ENCODE assay signal across 15 cellular contexts in the genomic region with DNA sequence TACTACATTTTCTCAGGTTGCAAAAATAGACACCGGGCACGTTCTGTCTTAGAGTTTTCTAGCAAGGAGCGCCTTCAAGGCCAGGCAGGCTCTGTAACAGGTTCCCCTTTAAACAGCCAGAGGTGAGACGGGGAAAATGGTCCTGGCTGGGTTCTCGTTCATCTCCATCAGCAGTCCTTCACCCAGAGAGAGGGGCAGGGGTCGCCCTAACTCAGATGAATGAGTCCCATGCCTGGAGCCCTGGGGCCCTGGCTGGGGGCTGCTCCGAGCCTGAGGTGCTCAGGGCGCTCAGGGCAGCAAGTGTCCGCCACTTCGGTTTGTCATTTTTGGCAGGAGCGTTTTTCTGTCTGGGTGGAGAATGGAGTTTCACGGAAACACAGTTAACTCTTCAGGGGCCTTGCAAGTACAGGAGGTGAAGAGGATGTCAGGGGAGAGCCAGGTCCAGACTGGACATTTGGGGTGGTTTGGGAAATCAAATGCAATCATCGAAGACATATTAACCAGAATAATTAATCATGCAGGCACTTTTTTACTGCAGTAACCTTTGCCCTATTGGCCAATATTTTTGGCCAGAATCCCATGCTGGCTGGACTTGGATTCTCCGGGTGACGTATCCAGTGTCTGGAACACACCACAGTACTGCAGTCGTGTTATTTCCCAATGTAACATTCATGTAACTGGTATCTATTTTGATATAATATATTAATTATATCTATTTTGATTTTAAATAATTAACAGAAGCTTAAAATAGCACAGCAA. TPM values are rescaled to one million over a fixed set of nuclear protein-coding genes. Genes with fewer than 3 reads are reported as not detected.
DNase-seq lines count a peak whose midpoint lies in the region; TF ChIP-seq lines count a peak whose summit lies in the region.
"Had no signal": no experiment of that assay in that cellular context is flagged by ENCODE, and none has a peak within 500 bp of the region (broad histone marks: within the 10 kb centered on the region; RNA-seq: fewer than 3 reads in every experiment).

No MANE protein-coding gene starts in this region.

- no peak overlapping the region for H3K27ac ChIP-seq in HUES6 (ENCODE audit: low read depth, low read length)
- H3K27ac ChIP-seq in coronary artery = no peak overlapping the region
- no peak overlapping the region for H3K27ac ChIP-seq in esophagus squamous epithelium
- H3K27ac ChIP-seq: SK-N-MC, thoracic aorta had no signal

- intact Hi-C loops in esophagus squamous epithelium (cut with DNase I) = no loop called here

- CTCF ChIA-PET in activated naive CD4-positive, alpha-beta T cell treated with anti-CD3 and anti-CD28 coated beads, Interleukin-2, amount 10 ng/mL, durations not matched to agents 7 days and 5 days (lab: Charles Lee) = no interaction called here

- no peak for TF ChIP-seq CTCF in coronary artery (IDR thresholded peaks at IDR 0.05)
- TF ChIP-seq CTCF in esophagus squamous epithelium (IDR thresholded peaks at IDR 0.05) = no peak

- TF ChIP-seq POLR2A in esophagus squamous epithelium (IDR thresholded peaks at IDR 0.05) = no peak

- peak overlapping the region; percentile 71; the same call in 1 of the 2 replicates for H3K4me3 ChIP-seq in HUES6 (ENCODE audit: low read depth, low read length)
- peak overlapping the region; percentile 0 for H3K4me3 ChIP-seq in coronary artery
- H3K4me3 ChIP-seq in skeletal muscle cell (ENCODE audit: low read depth, low read length) = no peak overlapping the region
- H3K4me3 ChIP-seq in esophagus squamous epithelium = no peak overlapping the region
- H3K4me3 ChIP-seq: SK-N-MC had no signal

- peaks cover 10% of the 10 kb centered on the region for H3K4me1 ChIP-seq in HUES6 (ENCODE audit: control insufficient read depth, insufficient read depth, low read length)
- peaks cover 15 to 49% (median 32%) of the 10 kb centered on the region in 3 donors for H3K4me1 ChIP-seq in esophagus squamous epithelium

- H3K27ac Mint-ChIP-seq in immature natural killer cell = no peak overlapping the region
- no peak overlapping the region for H3K27ac Mint-ChIP-seq in activated naive CD4-positive, alpha-beta T cell treated with anti-CD3 and anti-CD28 coated beads, Interleukin-2, amount 10 ng/mL, durations not matched to agents 7 days and 5 days

- H3K36me3 ChIP-seq in HUES6 (ENCODE audit: control insufficient read depth, insufficient read depth, low read length) (no peaks in the 10 kb centered on the region), esophagus squamous epithelium (no peaks in the 10 kb centered on the region)
- H3K36me3 ChIP-seq: heart right ventricle, thoracic aorta had no signal

- H3K4me1 Mint-ChIP-seq in immature natural killer cell = peaks cover 13 to 30% of the 10 kb centered on the region in 2 donors
- H3K4me1 Mint-ChIP-seq in activated naive CD4-positive, alpha-beta T cell treated with anti-CD3 and anti-CD28 coated beads, Interleukin-2, amount 10 ng/mL, durations not matched to agents 7 days and 5 days = peaks cover 15% of the 10 kb centered on the region

- peaks cover 86% of the 10 kb centered on the region for H3K27me3 ChIP-seq in HUES6 (ENCODE audit: control insufficient read depth, insufficient read depth, low read length)
- H3K27me3 ChIP-seq in esophagus squamous epithelium = peaks cover 13 to 100% (median 31%) of the 10 kb centered on the region in 4 donors

- no peak overlapping the region for H3K9ac ChIP-seq in HUES6 (ENCODE audit: low read length)

- H3K9me3 Mint-ChIP-seq in immature natural killer cell = peaks cover 0 to 1% (median 0%) of the 10 kb centered on the region in 6 donors
- H3K9me3 Mint-ChIP-seq in activated naive CD4-positive, alpha-beta T cell treated with anti-CD3 and anti-CD28 coated beads, Interleukin-2, amount 10 ng/mL, durations not matched to agents 7 days and 5 days = no peaks in the 10 kb centered on the region

- H3K9me3 ChIP-seq in HUES6 (ENCODE audit: control insufficient read depth, insufficient read depth, low read depth, low read length) (no peaks in the 10 kb centered on the region), esophagus squamous epithelium (no peaks in the 10 kb centered on the region)
- H3K9me3 ChIP-seq: heart right ventricle, thoracic aorta had no signal

- DNase-seq in coronary artery (ENCODE audit: low spot score) = no peak
- DNase-seq in immature natural killer cell = no peak
- DNase-seq in skeletal muscle cell (ENCODE audit: low read depth) = peak; percentile 52
- no peak for DNase-seq in AG08395 (ENCODE audit: low spot score)
- no peak for DNase-seq in activated naive CD4-positive, alpha-beta T cell treated with anti-CD3 and anti-CD28 coated beads, Interleukin-2, amount 10 ng/mL, durations not matched to agents 7 days and 5 days
- no peak for DNase-seq in NCI-H1417 treated with DMSO at 0.1 percent for 48 hours (lab: John Stamatoyannopoulos, UW)
- DNase-seq in esophagus squamous epithelium (lab: John Stamatoyannopoulos, UW) = no peak
- DNase-seq: Calu3, cortex of kidney, NCI-H187 had no signal

- peaks cover 12 to 24% (median 17%) of the 10 kb centered on the region in 3 donors for H3K27me3 Mint-ChIP-seq in immature natural killer cell (ENCODE audit: low read depth in 3 of 3)
- peaks cover 96% of the 10 kb centered on the region for H3K27me3 Mint-ChIP-seq in activated naive CD4-positive, alpha-beta T cell treated with anti-CD3 and anti-CD28 coated beads, Interleukin-2, amount 10 ng/mL, durations not matched to agents 7 days and 5 days

- 18 to 26% methylated on average over 10 to 11 of the region's 16 CpGs for WGBS in esophagus squamous epithelium, 2 donors

- H3K4me3 Mint-ChIP-seq in immature natural killer cell = peak overlapping the region in 3 of 5 donors; percentile 11 to 53 (median 34)
- no peak overlapping the region for H3K4me3 Mint-ChIP-seq in activated naive CD4-positive, alpha-beta T cell treated with anti-CD3 and anti-CD28 coated beads, Interleukin-2, amount 10 ng/mL, durations not matched to agents 7 days and 5 days

- H3K36me3 Mint-ChIP-seq in immature natural killer cell = peaks cover 0 to 4% (median 4%) of the 10 kb centered on the region in 3 donors
- peaks cover 3% of the 10 kb centered on the region for H3K36me3 Mint-ChIP-seq in activated naive CD4-positive, alpha-beta T cell treated with anti-CD3 and anti-CD28 coated beads, Interleukin-2, amount 10 ng/mL, durations not matched to agents 7 days and 5 days
- H3K36me3 Mint-ChIP-seq: IgD-negative memory B cell had no signal

RNA-seq across cellular contexts. Expression of gene NTNG2, which starts 2.9 kb away (rescaled TPM):
- under 1 TPM; 0.27 to 0.94 (median 0.62) TPM for polyA plus RNA-seq in immature natural killer cell
- under 1 TPM; 0.08 to 0.95 (median 0.29) TPM for total RNA-seq in esophagus squamous epithelium
- total RNA-seq: Calu3 had no signal

Comparison
In these comparisons a context has a peak if more than half of its experiments do, and no peak if none do; other contexts are left out.
1. H3K4me3 ChIP-seq: peak in HUES6 (single experiment) and coronary artery (single experiment); none in skeletal muscle cell (single experiment) and esophagus squamous epithelium (0 of 4).